33 cellular contexts compared by ENCODE assay signal in genomic region chrX:24226176-24226575, GRCh38.
"Had no signal": no experiment of that assay in that cellular context is flagged by ENCODE, and none has a peak within 500 bp of the region (broad histone marks: within the 10 kb centered on the region; RNA-seq: fewer than 3 reads in every experiment).

No MANE protein-coding gene starts in this region.

- H3K36me3 ChIP-seq: adrenal gland, ascending aorta, brain microvascular endothelial cell, breast epithelium, cardiac muscle cell had no signal

- H3K9me3 ChIP-seq: adrenal gland, body of pancreas had no signal

- H3K4me1 ChIP-seq: adrenal gland, ascending aorta, breast epithelium had no signal

- DNase-seq: activated effector memory CD4-positive, alpha-beta T cell treated with anti-CD3 and anti-CD28 coated beads, Interleukin-2, amount 50 U/mL, for 16 hours; activated effector memory CD4-positive, alpha-beta T cell treated with Interleukin-2 at 50 U/mL for 16 hours; activated gamma-delta T cell; activated gamma-delta T cell treated with Interleukin-2 at 50 U/mL for 16 hours; activated naive CD4-positive, alpha-beta T cell; activated naive CD4-positive, alpha-beta T cell treated with anti-CD3 and anti-CD28 coated beads for 36 hours; activated naive CD4-positive, alpha-beta T cell treated with anti-CD3 and anti-CD28 coated beads, Interleukin-2, amount 10 ng/mL, durations not matched to agents 7 days and 5 days; activated naive CD4-positive, alpha-beta T cell treated with anti-CD3 and anti-CD28 coated beads, Interleukin-2, amount 50 U/mL, for 16 hours; activated naive CD4-positive, alpha-beta T cell treated with Interleukin-2 at 50 U/mL for 16 hours; activated naive CD8-positive, alpha-beta T cell treated with anti-CD3 and anti-CD28 coated beads for 36 hours; activated naive CD8-positive, alpha-beta T cell treated with anti-CD3 and anti-CD28 coated beads, Interleukin-2, amount 10 ng/mL, durations not matched to agents 7 days and 5 days; activated naive CD8-positive, alpha-beta T cell treated with anti-CD3 and anti-CD28 coated beads, Interleukin-2, amount 50 U/mL, for 24 hours; activated T-cell treated with anti-CD3 and anti-CD28 coated beads, Interleukin-2, amount 50 U/mL, for 1 hour; activated T-cell treated with anti-CD3 and anti-CD28 coated beads, Interleukin-2, amount 50 U/mL, for 24 hours; activated T-cell treated with anti-CD3 and anti-CD28 coated beads, Interleukin-2, amount 50 U/mL, for 4 hours; activated T-cell treated with anti-CD3 and anti-CD28 coated beads, Interleukin-2, amount 50 U/mL, for 48 hours; activated T-cell treated with anti-CD3 and anti-CD28 coated beads, Interleukin-2, amount 50 U/mL, for 72 hours; adrenal gland; amniotic stem cell; amygdala; anterior cingulate cortex; aorta; body of pancreas; brain microvascular endothelial cell; caudate nucleus; central memory CD4-positive, alpha-beta T cell; cerebellar nuclear complex had no signal

- H3K4me3 ChIP-seq: adrenal gland, ascending aorta, body of pancreas, breast epithelium, cardiac muscle cell had no signal

- H3K27ac ChIP-seq: adrenal gland, ascending aorta, body of pancreas, brain microvascular endothelial cell, breast epithelium, cardiac muscle cell had no signal

- FAIRE-seq: bronchial epithelial cell had no signal

- H3K27me3 ChIP-seq: adrenal gland, ascending aorta, body of pancreas, brain microvascular endothelial cell, breast epithelium, cardiac muscle cell had no signal

- ATAC-seq: activated naive CD4-positive, alpha-beta T cell treated with anti-CD3 and anti-CD28 coated beads, Interleukin-2, amount 50 U/mL, for 72 hours; activated naive CD8-positive, alpha-beta T cell treated with anti-CD3 and anti-CD28 coated beads, Interleukin-2, amount 50 U/mL, for 24 hours; activated T-cell treated with anti-CD3 and anti-CD28 coated beads, Interleukin-2, amount 50 U/mL, for 4 hours; activated T-cell treated with anti-CD3 and anti-CD28 coated beads, Interleukin-2, amount 50 U/mL, for 72 hours; activated T-helper 17 cell treated with anti-CD3 and anti-CD28 coated beads, Interleukin-2, amount 50 U/mL, for 72 hours; body of pancreas had no signal
